15 cellular contexts compared by ENCODE assay signal in genomic region chr12:41100572-41100971, GRCh38.
DNase-seq lines count a peak whose midpoint lies in the region; TF ChIP-seq lines count a peak whose summit lies in the region.
"Had no signal": no experiment of that assay in that cellular context is flagged by ENCODE, and none has a peak within 500 bp of the region (broad histone marks: within the 10 kb centered on the region; RNA-seq: fewer than 3 reads in every experiment).

No MANE protein-coding gene starts in this region.

- H3K27ac Mint-ChIP-seq in endothelial cell (ENCODE audit: unreplicated experiment) (no peak overlapping the region), nephron progenitor cell (peak overlapping the region; percentile 80)
- H3K27ac Mint-ChIP-seq: CD4-positive, alpha-beta T cell; H9 had no signal

- DNase-seq in NCI-H82 (lab: John Stamatoyannopoulos, UW) (peak; percentile 38), NCI-H82 treated with DMSO at 0.1 percent for 48 hours (lab: John Stamatoyannopoulos, UW; ENCODE audit: unreplicated experiment) (no peak), endothelial cell (ENCODE audit: low spot score) (peak; percentile 19), nephron progenitor cell (no peak), NCI-H1092 (lab: John Stamatoyannopoulos, UW) (no peak), cerebellar cortex (ENCODE audit: low spot score) (no peak), erythroblast (lab: John Stamatoyannopoulos, UW) (no peak)
- DNase-seq: AML-193; Caco-2; CD4-positive, alpha-beta T cell; DMS153; DMS79; GDM1; GOT3; H9 had no signal

- H3K9me3 Mint-ChIP-seq in endothelial cell (ENCODE audit: unreplicated experiment) (no peaks in the 10 kb centered on the region), nephron progenitor cell (no peaks in the 10 kb centered on the region)
- H3K9me3 Mint-ChIP-seq: CD4-positive, alpha-beta T cell; H9 had no signal

- TF ChIP-seq POLR2A in erythroblast (IDR thresholded peaks at IDR 0.05; ENCODE audit: low read length) = no peak

- H3K27me3 Mint-ChIP-seq in endothelial cell (ENCODE audit: unreplicated experiment) (no peaks in the 10 kb centered on the region), nephron progenitor cell (ENCODE audit: low read depth, poor library complexity) (no peaks in the 10 kb centered on the region)
- H3K27me3 Mint-ChIP-seq: CD4-positive, alpha-beta T cell had no signal

- no peak for TF ChIP-seq CTCF in endothelial cell (IDR thresholded peaks at IDR 0.05; ENCODE audit: unreplicated experiment)
- TF ChIP-seq CTCF in nephron progenitor cell (IDR thresholded peaks at IDR 0.05) = no peak

- no peaks in the 10 kb centered on the region for H3K36me3 Mint-ChIP-seq in endothelial cell (ENCODE audit: low read depth, unreplicated experiment)
- no peaks in the 10 kb centered on the region for H3K36me3 Mint-ChIP-seq in nephron progenitor cell (ENCODE audit: low read depth)

- H3K4me1 Mint-ChIP-seq in endothelial cell (ENCODE audit: unreplicated experiment) (no peaks in the 10 kb centered on the region), nephron progenitor cell (peaks cover 13% of the 10 kb centered on the region)
- H3K4me1 Mint-ChIP-seq: H9 had no signal

- no peak overlapping the region for H3K4me3 Mint-ChIP-seq in endothelial cell (ENCODE audit: unreplicated experiment)
- H3K4me3 Mint-ChIP-seq in nephron progenitor cell = no peak overlapping the region
- H3K4me3 Mint-ChIP-seq: CD4-positive, alpha-beta T cell; H9 had no signal

Comparison
In these comparisons a context has a peak if more than half of its experiments do, and no peak if none do; other contexts are left out.
1. DNase-seq: peak in NCI-H82 (single experiment) and endothelial cell (single experiment); none in NCI-H82 treated with DMSO at 0.1 percent for 48 hours (single experiment), nephron progenitor cell (single experiment), NCI-H1092 (single experiment), cerebellar cortex (single experiment) and erythroblast (0 of 2).